Comparison of ENCODE assay signal across 16 cellular contexts in genomic region chr11:60631939-60632338, GRCh38.
"Had no signal": no experiment of that assay in that cellular context is flagged by ENCODE, and none has a peak within 500 bp of the region (broad histone marks: within the 10 kb centered on the region; RNA-seq: fewer than 3 reads in every experiment).

No MANE protein-coding gene starts in this region.

- H3K27ac Mint-ChIP-seq: endodermal cell; naive thymus-derived CD8-positive, alpha-beta T cell had no signal

- DNase-seq: effector CD4-positive, alpha-beta T cell; endodermal cell; erythroblast; foreskin keratinocyte; head of caudate nucleus; hippocampal formation; kidney glomerular epithelial cell; naive thymus-derived CD8-positive, alpha-beta T cell; small intestine; stimulated activated CD4-positive, alpha-beta T cell treated with anti-CD3 and anti-CD28 coated beads, Interleukin-12 subunit alpha, Interleukin-12 subunit beta, amount 100 ng/mL, for 4 hours; stimulated activated CD4-positive, alpha-beta T cell treated with anti-CD3 and anti-CD28 coated beads, Interleukin-2, amount 100 ng/mL, for 48 hours; stimulated activated naive CD4-positive, alpha-beta T cell treated with Interleukin-2 at 50 U/mL for 16 hours; upper lobe of left lung had no signal

- H3K27ac ChIP-seq: coronary artery, foreskin keratinocyte, right atrium auricular region, upper lobe of left lung had no signal

- ATAC-seq: foreskin keratinocyte; naive thymus-derived CD8-positive, alpha-beta T cell had no signal

- H3K4me3 ChIP-seq: coronary artery, right atrium auricular region, upper lobe of left lung had no signal

- H3K27me3 ChIP-seq: foreskin keratinocyte, right atrium auricular region, upper lobe of left lung had no signal

- H3K4me1 ChIP-seq: foreskin keratinocyte, right atrium auricular region, upper lobe of left lung had no signal

- H3K9me3 ChIP-seq: upper lobe of left lung had no signal

- H3K36me3 ChIP-seq: right atrium auricular region, upper lobe of left lung had no signal

- H3K4me1 Mint-ChIP-seq: endodermal cell, neural crest cell had no signal

- H3K4me3 Mint-ChIP-seq: endodermal cell; naive thymus-derived CD8-positive, alpha-beta T cell; neural crest cell had no signal
